In the genomic region with DNA sequence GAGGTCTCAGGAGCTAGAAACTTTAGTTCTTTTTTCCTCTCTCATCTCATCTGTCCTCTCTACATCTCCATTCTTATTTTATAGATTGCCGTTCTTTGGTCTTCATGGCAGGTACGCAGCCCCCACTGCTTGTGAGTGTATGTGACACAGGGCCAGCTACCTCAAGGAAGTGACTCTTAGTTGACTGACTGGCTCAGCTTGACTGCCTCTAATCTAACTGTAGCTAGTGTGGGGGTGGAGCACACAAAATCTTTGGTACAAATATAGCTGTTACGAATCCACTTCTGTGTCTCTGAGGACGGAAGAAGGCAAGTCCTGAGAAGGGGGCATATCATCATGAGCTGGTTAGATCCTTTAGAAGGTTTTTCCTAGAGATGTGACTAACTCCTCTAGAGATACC, we compare ENCODE assay signal across 18 cellular contexts. TPM values are rescaled to one million over a fixed set of nuclear protein-coding genes. Genes with fewer than 3 reads are reported as not detected.
DNase-seq lines count a peak whose midpoint lies in the region; ATAC-seq and TF ChIP-seq lines count a peak whose summit lies in the region.
"Had no signal": no experiment of that assay in that cellular context is flagged by ENCODE, and none has a peak within 500 bp of the region (broad histone marks: within the 10 kb centered on the region; RNA-seq: fewer than 3 reads in every experiment).

No MANE protein-coding gene starts in this region.

- peak; percentile 25 for ATAC-seq in activated B cell treated with CpG ODN at 0.5 μM for 24 hours (ENCODE audit: low read depth)

- H3K4me1 ChIP-seq in BLaER1 treated with 17β-estradiol and CSF1 and Interleukin-3, amounts not matched to agents 10 nM and 100 nM = peaks cover 0 to 41% (median 33%) of the 10 kb centered on the region in 10 experiments; a peak in 17 of 20 replicates

- no peak for DNase-seq in activated CD4-positive, alpha-beta T cell treated with anti-CD3 and anti-CD28 coated beads, Interleukin-2, amount 10 ng/mL, durations not matched to agents 24 days and 14 days
- DNase-seq in activated CD4-positive, alpha-beta T cell treated with anti-CD3 and anti-CD28 coated beads for 48 hours = no peak
- DNase-seq in activated B cell treated with CpG ODN at 0.5 μM for 24 hours (no peak), neural crest cell (ENCODE audit: low read depth, low spot score) (no peak), AG20443 (ENCODE audit: low spot score) (no peak), posterior vena cava (ENCODE audit: low spot score) (no peak)
- DNase-seq: CD4-positive, CD25-positive, alpha-beta regulatory T cell; EL; H7; HFFc6; MG63; NCI-H1417; NCI-H1694 treated with DMSO at 0.1 percent for 48 hours; NCI-H2081 treated with DMSO at 0.1 percent for 48 hours; NCI-H446; NCI-H526; Right ventricle myocardium superior had no signal

- H3K4me3 Mint-ChIP-seq in activated CD4-positive, alpha-beta T cell treated with anti-CD3 and anti-CD28 coated beads, Interleukin-2, amount 10 ng/mL, durations not matched to agents 24 days and 14 days = no peak overlapping the region
- H3K4me3 Mint-ChIP-seq in activated B cell treated with CpG ODN at 0.5 μM for 24 hours (no peak overlapping the region), neural crest cell (no peak overlapping the region)
- H3K4me3 Mint-ChIP-seq: CD4-positive, CD25-positive, alpha-beta regulatory T cell; HFFc6 had no signal

- no peaks in the 10 kb centered on the region for H3K4me1 Mint-ChIP-seq in activated CD4-positive, alpha-beta T cell treated with anti-CD3 and anti-CD28 coated beads, Interleukin-2, amount 10 ng/mL, durations not matched to agents 24 days and 14 days
- H3K4me1 Mint-ChIP-seq in activated B cell treated with CpG ODN at 0.5 μM for 24 hours (no peaks in the 10 kb centered on the region), neural crest cell (no peaks in the 10 kb centered on the region)
- H3K4me1 Mint-ChIP-seq: CD4-positive, CD25-positive, alpha-beta regulatory T cell had no signal

- H3K27me3 Mint-ChIP-seq in activated CD4-positive, alpha-beta T cell treated with anti-CD3 and anti-CD28 coated beads, Interleukin-2, amount 10 ng/mL, durations not matched to agents 24 days and 14 days = no peaks in the 10 kb centered on the region
- H3K27me3 Mint-ChIP-seq in activated B cell treated with CpG ODN at 0.5 μM for 24 hours (no peaks in the 10 kb centered on the region), neural crest cell (ENCODE audit: low read depth) (no peaks in the 10 kb centered on the region)
- H3K27me3 Mint-ChIP-seq: CD4-positive, CD25-positive, alpha-beta regulatory T cell had no signal

- intact Hi-C loops in activated CD4-positive, alpha-beta T cell treated with anti-CD3 and anti-CD28 coated beads, Interleukin-2, amount 10 ng/mL, durations not matched to agents 24 days and 14 days (cut with micrococcal nuclease) = no loop called here
- intact Hi-C loops in activated B cell treated with CpG ODN at 0.5 μM for 24 hours (cut with micrococcal nuclease) (no loop called here), posterior vena cava (cut with DNase I) (no loop called here)

- no peaks in the 10 kb centered on the region for H3K9me3 Mint-ChIP-seq in activated CD4-positive, alpha-beta T cell treated with anti-CD3 and anti-CD28 coated beads, Interleukin-2, amount 10 ng/mL, durations not matched to agents 24 days and 14 days
- H3K9me3 Mint-ChIP-seq in activated B cell treated with CpG ODN at 0.5 μM for 24 hours (no peaks in the 10 kb centered on the region), neural crest cell (no peaks in the 10 kb centered on the region)
- H3K9me3 Mint-ChIP-seq: HFFc6 had no signal

- peaks cover 50% of the 10 kb centered on the region for H3K36me3 Mint-ChIP-seq in activated CD4-positive, alpha-beta T cell treated with anti-CD3 and anti-CD28 coated beads, Interleukin-2, amount 10 ng/mL, durations not matched to agents 24 days and 14 days (ENCODE audit: low read depth)
- H3K36me3 Mint-ChIP-seq in activated B cell treated with CpG ODN at 0.5 μM for 24 hours (ENCODE audit: low read depth) (peaks cover 66% of the 10 kb centered on the region), neural crest cell (ENCODE audit: low read depth) (peaks cover 8% of the 10 kb centered on the region)

- no peaks in the 10 kb centered on the region for H3K9me3 ChIP-seq in BLaER1 treated with 17β-estradiol and CSF1 and Interleukin-3, amounts not matched to agents 10 nM and 100 nM (replicated peaks in 1 of 11)
- H3K9me3 ChIP-seq: MG63 had no signal

- H3K36me3 ChIP-seq in BLaER1 treated with 17β-estradiol and CSF1 and Interleukin-3, amounts not matched to agents 10 nM and 100 nM = peaks cover 83 to 100% (median 97%) of the 10 kb centered on the region in 11 experiments

- CTCF ChIA-PET in activated B cell treated with CpG ODN at 0.5 μM for 24 hours (lab: Charles Lee) = interaction anchor here (0.6 kb wide), 1 partner anchor 55 kb away, joined by 3 read pairs; no protein-coding TSS in a partner anchor

- TF ChIP-seq CTCF in activated B cell treated with CpG ODN at 0.5 μM for 24 hours (IDR thresholded peaks at IDR 0.05) (no peak), neural crest cell (conservative IDR thresholded peaks at IDR 0.05) (no peak)

- peak overlapping the region in 5 of 11 experiments; percentile 21 to 37 (median 31); a peak in 10 of 22 replicates for H3K9ac ChIP-seq in BLaER1 treated with 17β-estradiol and CSF1 and Interleukin-3, amounts not matched to agents 10 nM and 100 nM

- H3K27me3 ChIP-seq in BLaER1 treated with 17β-estradiol and CSF1 and Interleukin-3, amounts not matched to agents 10 nM and 100 nM = no peaks in the 10 kb centered on the region
- H3K27me3 ChIP-seq: MG63 had no signal

- peak overlapping the region in 8 of 11 experiments; percentile 20 to 61 (median 43); a peak in 15 of 22 replicates for H3K27ac ChIP-seq in BLaER1 treated with 17β-estradiol and CSF1 and Interleukin-3, amounts not matched to agents 10 nM and 100 nM

- peak overlapping the region in 9 of 11 experiments; percentile 10 to 74 (median 54); a peak in 16 of 22 replicates for H3K4me2 ChIP-seq in BLaER1 treated with 17β-estradiol and CSF1 and Interleukin-3, amounts not matched to agents 10 nM and 100 nM

- no peaks in the 10 kb centered on the region; a peak in 1 of 22 replicates for H4K20me1 ChIP-seq in BLaER1 treated with 17β-estradiol and CSF1 and Interleukin-3, amounts not matched to agents 10 nM and 100 nM

- POLR2A ChIA-PET in activated B cell treated with CpG ODN at 0.5 μM for 24 hours (lab: Charles Lee) = no interaction called here

- H3K27ac Mint-ChIP-seq in activated CD4-positive, alpha-beta T cell treated with anti-CD3 and anti-CD28 coated beads, Interleukin-2, amount 10 ng/mL, durations not matched to agents 24 days and 14 days = peak overlapping the region; percentile 18
- H3K27ac Mint-ChIP-seq in activated B cell treated with CpG ODN at 0.5 μM for 24 hours (no peak overlapping the region), neural crest cell (ENCODE audit: unreplicated experiment) (peak overlapping the region; percentile 79)
- H3K27ac Mint-ChIP-seq: CD4-positive, CD25-positive, alpha-beta regulatory T cell; HFFc6 had no signal

- H3K4me3 ChIP-seq in BLaER1 treated with 17β-estradiol and CSF1 and Interleukin-3, amounts not matched to agents 10 nM and 100 nM = no peak overlapping the region
- H3K4me3 ChIP-seq: MG63 had no signal

RNA-seq across cellular contexts. Expression of gene SPTAN1, which starts 19.8 kb away (rescaled TPM):
- total RNA-seq in activated CD4-positive, alpha-beta T cell treated with anti-CD3 and anti-CD28 coated beads, Interleukin-2, amount 10 ng/mL, durations not matched to agents 24 days and 14 days = 240 and 249 TPM in 2 replicates
- 208 and 237 TPM in 2 replicates for total RNA-seq in activated B cell treated with CpG ODN at 0.5 μM for 24 hours
- total RNA-seq in neural crest cell = 280 and 289 TPM in 2 replicates
- 100 to 1,000 TPM; 328 to 409 TPM for total RNA-seq in posterior vena cava

RNA-seq across cellular contexts. Expression of gene GLE1, which starts 28.1 kb away (rescaled TPM):
- 53.3 and 54.1 TPM in 2 replicates for total RNA-seq in activated CD4-positive, alpha-beta T cell treated with anti-CD3 and anti-CD28 coated beads, Interleukin-2, amount 10 ng/mL, durations not matched to agents 24 days and 14 days
- total RNA-seq in activated B cell treated with CpG ODN at 0.5 μM for 24 hours = 28.8 and 31.8 TPM in 2 replicates
- 25.8 and 28.0 TPM in 2 replicates for total RNA-seq in neural crest cell
- total RNA-seq in posterior vena cava = 10 to 100 TPM; 14.6 to 15.5 TPM
